ENCODE assay signal across 1 cellular context in the genomic region with DNA sequence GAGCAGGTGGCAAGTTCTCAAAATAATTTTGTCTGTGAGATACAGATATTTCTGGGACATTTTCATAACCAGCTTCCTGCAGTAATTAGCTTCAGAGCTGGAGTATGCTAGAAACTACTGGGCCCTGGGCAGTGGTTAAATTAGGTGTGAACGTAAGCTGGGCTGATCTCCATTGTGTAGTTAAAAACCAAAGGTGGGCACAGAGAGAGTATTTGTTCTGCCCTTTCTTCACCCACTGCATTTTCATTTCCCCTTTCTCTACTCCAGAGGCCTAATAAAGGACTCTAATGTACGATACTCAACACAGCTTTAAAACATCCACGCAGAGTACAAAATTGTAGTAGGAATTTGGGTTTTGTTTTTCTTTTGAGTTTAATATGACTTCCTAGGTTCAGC.
TF ChIP-seq lines count a peak whose summit lies in the region.

No MANE protein-coding gene starts in this region.

TF ChIP-seq in IMR-90, 13 proteins besides CTCF, POLR2A, EP300 and RAD21 (continued from another document):
- TF ChIP-seq BHLHE40 (IDR thresholded peaks at IDR 0.05; ENCODE audit: low read depth, low read length), result no peak
TF ChIP-seq in IMR-90: peak in this region for 0.
